Comparison of ENCODE assay signal across 26 cellular contexts in the genomic region with DNA sequence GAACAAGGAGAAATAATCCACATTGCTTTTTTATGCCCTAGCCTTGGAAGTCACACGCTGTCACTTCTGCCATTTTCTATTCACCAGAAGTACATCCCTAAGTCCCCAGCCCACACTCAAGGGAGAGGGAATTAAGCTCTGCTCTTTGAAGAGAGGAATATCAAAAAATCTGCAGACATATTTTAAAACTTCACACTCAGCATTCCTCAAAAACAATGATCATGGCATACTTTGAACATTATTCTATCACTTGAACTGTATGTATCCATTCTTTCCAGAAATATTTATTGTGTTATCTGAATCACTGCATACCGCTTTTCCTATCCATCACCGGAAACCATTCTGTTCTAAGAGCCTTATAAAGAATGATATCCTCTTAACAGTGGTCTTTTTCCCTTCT. TPM values are rescaled to one million over a fixed set of nuclear protein-coding genes. Genes with fewer than 3 reads are reported as not detected.
DNase-seq lines count a peak whose midpoint lies in the region; ATAC-seq, FAIRE-seq and TF ChIP-seq lines count a peak whose summit lies in the region.
"Had no signal": no experiment of that assay in that cellular context is flagged by ENCODE, and none has a peak within 500 bp of the region (broad histone marks: within the 10 kb centered on the region; RNA-seq: fewer than 3 reads in every experiment).

No MANE protein-coding gene starts in this region.

- ATAC-seq in HepG2: no peak
- ATAC-seq in right lobe of liver: no peak
- no peak for ATAC-seq in Panc1
- no peak for ATAC-seq in HG03025 (IDR thresholded peaks at IDR 0.05; ENCODE audit: low FRiP score, unreplicated experiment)
- ATAC-seq: GM12878 had no signal

- no TSS peak for BruUV-seq in HepG2 (replicated peaks; lab: Mats Ljungman, UMichigan)
- BruUV-seq in Panc1 (replicated peaks; lab: Mats Ljungman, UMichigan): no TSS peak

- H4K20me1 ChIP-seq in HepG2 (ENCODE audit: insufficient read depth, low read length): peaks cover 52% of the 10 kb centered on the region
- H4K20me1 ChIP-seq: BLaER1 had no signal

- in situ Hi-C loops in HepG2 (cut with HindIII; ENCODE audit: extremely low pct_ligation_motif_present, low pct_unique_long_range_greater_than_20kb): no loop called here
- in situ Hi-C loops in Panc1 (cut with HindIII; ENCODE audit: low pct_unique_long_range_greater_than_20kb, low sequenced_read_pairs): no loop called here

- H3K36me3 ChIP-seq in HepG2 (replicated peaks in 1 of 2; ENCODE audit: control insufficient read depth in 1 of 2, insufficient read depth in 2 of 2, low read length in 2 of 2) (peaks cover 26 to 82% of the 10 kb centered on the region in 2 experiments), right lobe of liver (peaks cover 0 to 73% (median 29%) of the 10 kb centered on the region in 4 donors), Panc1 (ENCODE audit: control insufficient read depth, insufficient read depth, low read length) (no peaks in the 10 kb centered on the region), esophagus muscularis mucosa (peaks cover 0 to 8% (median 0%) of the 10 kb centered on the region in 4 donors), H7 (replicated peaks; ENCODE audit: control insufficient read depth, insufficient read depth, low read length) (no peaks in the 10 kb centered on the region)
- H3K36me3 ChIP-seq: BE2C, BLaER1 had no signal

- no peak for TF ChIP-seq CTCF in HepG2 (CRISPR knock-in tag; IDR thresholded peaks at IDR 0.05)
- TF ChIP-seq CTCF in right lobe of liver (IDR thresholded peaks at IDR 0.05): no peak
- TF ChIP-seq CTCF in Panc1 (IDR thresholded peaks at IDR 0.05): no peak
- no peak for TF ChIP-seq CTCF in esophagus muscularis mucosa (IDR thresholded peaks at IDR 0.05)

- CTCF ChIA-PET in HepG2 (lab: Yijun Ruan, JAX; ENCODE audit: low intra/inter-chr PET ratio, low total read pairs): no interaction called here
- CTCF ChIA-PET in Panc1 (lab: Charles Lee): interaction anchor here (0.5 kb wide), 1 partner anchor 1052 kb away, joined by 3 read pairs; no protein-coding TSS in a partner anchor

- peaks cover 63% of the 10 kb centered on the region for H3K79me2 ChIP-seq in HepG2 (ENCODE audit: insufficient read depth, low read length)

- TF ChIP-seq EP300 in HepG2 (IDR thresholded peaks at IDR 0.05; ENCODE audit: low read depth in 2 of 2, low read length in 2 of 2) (no peak), HepG2 (CRISPR knock-in tag; IDR thresholded peaks at IDR 0.05; ENCODE audit: borderline replicate concordance) (no peak), esophagus muscularis mucosa (IDR thresholded peaks at IDR 0.05) (no peak)

- no peak overlapping the region for H2AFZ ChIP-seq in HepG2 (ENCODE audit: low read length)

- over 99% methylated on average over 3 of the region's 3 CpGs for WGBS in HepG2 (ENCODE audit: low lambda C conversion rate)
- 85% methylated on average over 3 of the region's 3 CpGs for WGBS in right lobe of liver (ENCODE audit: insufficient coverage, low coverage, low lambda C conversion rate, missing lambda C conversion rate)
- 93% methylated on average over 3 of the region's 3 CpGs for WGBS in esophagus muscularis mucosa

- DNase-seq in HepG2 (ENCODE audit: low spot score) (no peak), right lobe of liver (no peak), Panc1 (ENCODE audit: low read depth, low spot score) (no peak), esophagus muscularis mucosa (ENCODE audit: extremely low spot score) (peak; percentile 5), H7 (no peak)
- no peak for DNase-seq in stimulated activated naive CD4-positive, alpha-beta T cell (lab: John Stamatoyannopoulos, UW)
- DNase-seq: ACHN; BE2C; C1 segment of cervical spinal cord; CD4-positive, alpha-beta memory T cell; CD4-positive, CD25-positive, alpha-beta regulatory T cell; CD8-positive, alpha-beta memory T cell; COR-L47; DMS 273 treated with DMSO at 0.1 percent for 48 hours; DMS153; DMS53; DMS79; DND-41; EL; GDM1 had no signal

- H3K27ac ChIP-seq in HepG2 (ENCODE audit: extremely low read length, insufficient read depth, low read length) (no peak overlapping the region), right lobe of liver (no peak overlapping the region), Panc1 (ENCODE audit: low read length) (peak overlapping the region; percentile 31; the same call in 1 of the 2 replicates), esophagus muscularis mucosa (replicated peaks in 1 of 4) (no peak overlapping the region)
- H3K27ac ChIP-seq: 22Rv1, BLaER1 had no signal

- POLR2A ChIA-PET in HepG2 (lab: Yijun Ruan, JAX) (interaction anchor here (1.8 to 4.1 kb wide), 3 partner anchors 10 to 60 kb away, joined by 3 to 19 read pairs (median 7); a partner anchor contains a TSS), Panc1 (lab: Charles Lee) (no interaction called here)

- no peak for TF ChIP-seq POLR2A in HepG2 (IDR thresholded peaks at IDR 0.05; ENCODE audit: insufficient read depth in 1 of 2, low read depth in 2 of 2, low read length in 2 of 2)
- TF ChIP-seq POLR2A in right lobe of liver (IDR thresholded peaks at IDR 0.05): no peak
- no peak for TF ChIP-seq POLR2A in esophagus muscularis mucosa (IDR thresholded peaks at IDR 0.05; ENCODE audit: low read depth)

- H3K27me3 ChIP-seq in HepG2 (ENCODE audit: control insufficient read depth in 1 of 2, insufficient read depth in 2 of 2, low read length in 2 of 2) (no peaks in the 10 kb centered on the region), right lobe of liver (no peaks in the 10 kb centered on the region), Panc1 (ENCODE audit: control insufficient read depth, insufficient read depth, low read length) (no peaks in the 10 kb centered on the region), esophagus muscularis mucosa (no peaks in the 10 kb centered on the region), H7 (ENCODE audit: control insufficient read depth, insufficient read depth, low read length) (no peaks in the 10 kb centered on the region)
- H3K27me3 ChIP-seq: BE2C, BLaER1 had no signal

- no peak overlapping the region for H3K4me3 ChIP-seq in HepG2 (replicated peaks in 1 of 3; ENCODE audit: insufficient read depth in 1 of 3, low read depth in 2 of 3, low read length in 3 of 3)
- H3K4me3 ChIP-seq in right lobe of liver: no peak overlapping the region
- no peak overlapping the region for H3K4me3 ChIP-seq in Panc1 (ENCODE audit: low read depth in 2 of 2, low read length in 2 of 2)
- H3K4me3 ChIP-seq in esophagus muscularis mucosa: no peak overlapping the region
- no peak overlapping the region for H3K4me3 ChIP-seq in H7 (ENCODE audit: insufficient read depth, low read depth, low read length)
- H3K4me3 ChIP-seq: BLaER1, GM12878 had no signal

- TF ChIP-seq RAD21 in HepG2 (CRISPR knock-in tag; IDR thresholded peaks at IDR 0.05): no peak

- H3K4me1 ChIP-seq in HepG2 (ENCODE audit: insufficient read depth, low read length): peaks cover 40% of the 10 kb centered on the region
- peaks cover 0 to 19% (median 4%) of the 10 kb centered on the region in 4 donors for H3K4me1 ChIP-seq in right lobe of liver
- H3K4me1 ChIP-seq in Panc1 (ENCODE audit: control insufficient read depth, insufficient read depth, low read length): no peaks in the 10 kb centered on the region
- peaks cover 0 to 15% (median 0%) of the 10 kb centered on the region in 4 donors for H3K4me1 ChIP-seq in esophagus muscularis mucosa
- H3K4me1 ChIP-seq: BE2C, BLaER1 had no signal

- H3K9me3 ChIP-seq in HepG2 (ENCODE audit: low read length): no peaks in the 10 kb centered on the region
- H3K9me3 ChIP-seq in right lobe of liver: no peaks in the 10 kb centered on the region
- no peaks in the 10 kb centered on the region; the same call in 1 of the 2 replicates for H3K9me3 ChIP-seq in Panc1 (ENCODE audit: control insufficient read depth, insufficient read depth, low read depth, low read length)
- no peaks in the 10 kb centered on the region for H3K9me3 ChIP-seq in esophagus muscularis mucosa
- H3K9me3 ChIP-seq: BE2C, BLaER1 had no signal

- intact Hi-C loops in HepG2 (cut with micrococcal nuclease; ENCODE audit: unreplicated experiment) (no loop called here), right lobe of liver (cut with DNase I) (no loop called here), Panc1 (cut with micrococcal nuclease; ENCODE audit: unreplicated experiment) (no loop called here), esophagus muscularis mucosa (cut with DNase I) (no loop called here)

- FAIRE-seq in HepG2 (lab: Jason Lieb, UNC): no peak
- FAIRE-seq: GM12878, GM12892, GM18507 had no signal

- H3K4me2 ChIP-seq in HepG2 (ENCODE audit: low read depth, low read length): no peak overlapping the region
- H3K4me2 ChIP-seq: BLaER1 had no signal

- H3K9ac ChIP-seq in HepG2 (ENCODE audit: insufficient read depth, low read depth, low read length): no peak overlapping the region
- H3K9ac ChIP-seq: BLaER1 had no signal

RNA-seq across cellular contexts. Expression of a gene that starts 9.4 kb away (rescaled TPM):
- total RNA-seq in HepG2 (2016; rRNA removed; fragmentation: Illumina TruSeq; extraction: Trizol) (69.6 and 181 TPM in 2 replicates), right lobe of liver (100 to 1,000 TPM; 136 to 372 (median 156) TPM), Panc1 (2021; ENCODE audit: unreplicated experiment) (6.5 TPM), esophagus muscularis mucosa (1 to 10 TPM in 1 of 4 donors, under 1 TPM in 3; 0.32 to 2.9 (median 0.42) TPM)
- 31.3 and 40.8 TPM in 2 replicates for total RNA-seq in HepG2 (2016; cell fraction: cytosol; rRNA removed; fragmentation: Illumina TruSeq; extraction: Trizol; ENCODE audit: low read depth)
- total RNA-seq in HepG2 (2016; cell fraction: insoluble cytoplasmic fraction; rRNA removed; fragmentation: Illumina TruSeq; extraction: Trizol): 67.7 and 182 TPM in 2 replicates
- total RNA-seq in HepG2 (2016; cell fraction: membrane; rRNA removed; fragmentation: Illumina TruSeq; extraction: Trizol): 50.0 and 56.1 TPM in 2 replicates
- 355 and 375 TPM in 2 replicates for total RNA-seq in HepG2 (2016; cell fraction: nucleus; rRNA removed; fragmentation: Illumina TruSeq; extraction: Trizol)
- polyA plus RNA-seq in HepG2 (2011; rRNA removed): 494 and 497 TPM in 2 replicates
- polyA plus RNA-seq in HepG2 (2011; cell fraction: cytosol; rRNA removed): 143 and 146 TPM in 2 replicates
- polyA plus RNA-seq in HepG2 (2011; cell fraction: nucleus; rRNA removed): 1,936 and 2,090 TPM in 2 replicates
- 190 and 211 TPM in 2 replicates for polyA plus RNA-seq in HepG2 (2012)
- polyA plus RNA-seq in HepG2 (2016; cell fraction: cytosol; fragmentation: Illumina TruSeq; extraction: Trizol; ENCODE audit: low read depth): 15.4 and 16.6 TPM in 2 replicates
- 60.6 and 62.7 TPM in 2 replicates for polyA plus RNA-seq in HepG2 (2016; cell fraction: insoluble cytoplasmic fraction; fragmentation: Illumina TruSeq; extraction: Trizol; ENCODE audit: low read depth)
- polyA plus RNA-seq in HepG2 (2016; cell fraction: membrane; fragmentation: Illumina TruSeq; extraction: Trizol; ENCODE audit: low read depth): 30.7 and 37.6 TPM in 2 replicates
- polyA plus RNA-seq in HepG2 (2016; cell fraction: nucleus; fragmentation: Illumina TruSeq; extraction: Trizol; ENCODE audit: insufficient read depth, low read depth): 729 and 777 TPM in 2 replicates
- 436 and 561 TPM in 2 replicates for polyA minus RNA-seq in HepG2 (2011; rRNA and poly(A)+ RNA removed; ENCODE audit: low replicate concordance)
- polyA minus RNA-seq in HepG2 (2011; cell fraction: cytosol; rRNA and poly(A)+ RNA removed): 86.9 and 93.4 TPM in 2 replicates
- 718 and 929 TPM in 2 replicates for polyA minus RNA-seq in HepG2 (2011; cell fraction: nucleus; rRNA and poly(A)+ RNA removed)
- polyA plus RNA-seq in Panc1 (2012; ENCODE audit: insufficient read length): 1.1 TPM
- total RNA-seq in H7 (2014; rRNA removed; shearing (Covaris generic)): 0.14 and 0.44 TPM in 2 replicates

RNA-seq across cellular contexts. Expression of a gene that starts 59.8 kb away (rescaled TPM):
- total RNA-seq in HepG2 (2016; rRNA removed; fragmentation: Illumina TruSeq; extraction: Trizol) (25.8 and 36.5 TPM in 2 replicates), right lobe of liver (10 to 100 TPM; 10.2 to 22.8 (median 15.8) TPM), Panc1 (2021; ENCODE audit: unreplicated experiment) (37.0 TPM), esophagus muscularis mucosa (10 to 100 TPM; 17.6 to 28.7 (median 24.1) TPM)
- total RNA-seq in HepG2 (2016; cell fraction: cytosol; rRNA removed; fragmentation: Illumina TruSeq; extraction: Trizol; ENCODE audit: low read depth): 6.6 and 6.8 TPM in 2 replicates
- total RNA-seq in HepG2 (2016; cell fraction: insoluble cytoplasmic fraction; rRNA removed; fragmentation: Illumina TruSeq; extraction: Trizol): 28.5 and 37.2 TPM in 2 replicates
- 10.7 and 13.4 TPM in 2 replicates for total RNA-seq in HepG2 (2016; cell fraction: membrane; rRNA removed; fragmentation: Illumina TruSeq; extraction: Trizol)
- 17.5 and 20.5 TPM in 2 replicates for total RNA-seq in HepG2 (2016; cell fraction: nucleus; rRNA removed; fragmentation: Illumina TruSeq; extraction: Trizol)
- 17.7 and 22.3 TPM in 2 replicates for polyA plus RNA-seq in HepG2 (2011; rRNA removed)
- polyA plus RNA-seq in HepG2 (2011; cell fraction: cytosol; rRNA removed): 11.7 and 17.5 TPM in 2 replicates
- 13.6 and 18.8 TPM in 2 replicates for polyA plus RNA-seq in HepG2 (2011; cell fraction: nucleus; rRNA removed)
- polyA plus RNA-seq in HepG2 (2012): 24.1 and 29.0 TPM in 2 replicates
- 4.9 and 6.1 TPM in 2 replicates for polyA plus RNA-seq in HepG2 (2016; cell fraction: cytosol; fragmentation: Illumina TruSeq; extraction: Trizol; ENCODE audit: low read depth)
- polyA plus RNA-seq in HepG2 (2016; cell fraction: insoluble cytoplasmic fraction; fragmentation: Illumina TruSeq; extraction: Trizol; ENCODE audit: low read depth): 34.4 and 40.4 TPM in 2 replicates
- polyA plus RNA-seq in HepG2 (2016; cell fraction: membrane; fragmentation: Illumina TruSeq; extraction: Trizol; ENCODE audit: low read depth): 9.0 and 10.3 TPM in 2 replicates
- 23.9 and 24.5 TPM in 2 replicates for polyA plus RNA-seq in HepG2 (2016; cell fraction: nucleus; fragmentation: Illumina TruSeq; extraction: Trizol; ENCODE audit: insufficient read depth, low read depth)
- 22.2 and 41.0 TPM in 2 replicates for polyA minus RNA-seq in HepG2 (2011; rRNA and poly(A)+ RNA removed; ENCODE audit: low replicate concordance)
- polyA minus RNA-seq in HepG2 (2011; cell fraction: cytosol; rRNA and poly(A)+ RNA removed): 6.5 and 6.7 TPM in 2 replicates
- 30.2 and 32.3 TPM in 2 replicates for polyA minus RNA-seq in HepG2 (2011; cell fraction: nucleus; rRNA and poly(A)+ RNA removed)
- polyA plus RNA-seq in Panc1 (2012; ENCODE audit: insufficient read length): 32.5 TPM
- 23.6 and 29.4 TPM in 2 replicates for total RNA-seq in H7 (2014; rRNA removed; shearing (Covaris generic))

RNA-seq across cellular contexts. Expression of a gene that starts 59.9 kb away (rescaled TPM):
- total RNA-seq in HepG2 (2016; rRNA removed; fragmentation: Illumina TruSeq; extraction: Trizol) (44.7 and 59.4 TPM in 2 replicates), right lobe of liver (10 to 100 TPM; 22.4 to 29.0 (median 23.4) TPM), Panc1 (2021; ENCODE audit: unreplicated experiment) (62.9 TPM), esophagus muscularis mucosa (10 to 100 TPM; 21.0 to 30.5 (median 24.1) TPM)
- total RNA-seq in HepG2 (2016; cell fraction: cytosol; rRNA removed; fragmentation: Illumina TruSeq; extraction: Trizol; ENCODE audit: low read depth): 4.9 and 5.6 TPM in 2 replicates
- 44.5 and 56.7 TPM in 2 replicates for total RNA-seq in HepG2 (2016; cell fraction: insoluble cytoplasmic fraction; rRNA removed; fragmentation: Illumina TruSeq; extraction: Trizol)
- total RNA-seq in HepG2 (2016; cell fraction: membrane; rRNA removed; fragmentation: Illumina TruSeq; extraction: Trizol): 15.8 and 19.5 TPM in 2 replicates
- 22.2 and 24.1 TPM in 2 replicates for total RNA-seq in HepG2 (2016; cell fraction: nucleus; rRNA removed; fragmentation: Illumina TruSeq; extraction: Trizol)
- 17.4 and 19.2 TPM in 2 replicates for polyA plus RNA-seq in HepG2 (2011; rRNA removed)
- polyA plus RNA-seq in HepG2 (2011; cell fraction: cytosol; rRNA removed): 8.0 and 11.2 TPM in 2 replicates
- 10.1 and 13.7 TPM in 2 replicates for polyA plus RNA-seq in HepG2 (2011; cell fraction: nucleus; rRNA removed)
- polyA plus RNA-seq in HepG2 (2012): 16.0 and 25.6 TPM in 2 replicates
- 3.4 and 4.0 TPM in 2 replicates for polyA plus RNA-seq in HepG2 (2016; cell fraction: cytosol; fragmentation: Illumina TruSeq; extraction: Trizol; ENCODE audit: low read depth)
- polyA plus RNA-seq in HepG2 (2016; cell fraction: insoluble cytoplasmic fraction; fragmentation: Illumina TruSeq; extraction: Trizol; ENCODE audit: low read depth): 40.4 and 40.7 TPM in 2 replicates
- polyA plus RNA-seq in HepG2 (2016; cell fraction: membrane; fragmentation: Illumina TruSeq; extraction: Trizol; ENCODE audit: low read depth): 9.5 and 10.0 TPM in 2 replicates
- polyA plus RNA-seq in HepG2 (2016; cell fraction: nucleus; fragmentation: Illumina TruSeq; extraction: Trizol; ENCODE audit: insufficient read depth, low read depth): 25.7 and 26.1 TPM in 2 replicates
- 18.4 and 29.2 TPM in 2 replicates for polyA minus RNA-seq in HepG2 (2011; rRNA and poly(A)+ RNA removed; ENCODE audit: low replicate concordance)
- polyA minus RNA-seq in HepG2 (2011; cell fraction: cytosol; rRNA and poly(A)+ RNA removed): 12.0 and 14.7 TPM in 2 replicates
- 13.5 and 15.9 TPM in 2 replicates for polyA minus RNA-seq in HepG2 (2011; cell fraction: nucleus; rRNA and poly(A)+ RNA removed)
- polyA plus RNA-seq in Panc1 (2012; ENCODE audit: insufficient read length): 34.9 TPM
- 41.7 and 58.4 TPM in 2 replicates for total RNA-seq in H7 (2014; rRNA removed; shearing (Covaris generic))
